Comparison of ENCODE assay signal across 1 cellular context in the genomic region with DNA sequence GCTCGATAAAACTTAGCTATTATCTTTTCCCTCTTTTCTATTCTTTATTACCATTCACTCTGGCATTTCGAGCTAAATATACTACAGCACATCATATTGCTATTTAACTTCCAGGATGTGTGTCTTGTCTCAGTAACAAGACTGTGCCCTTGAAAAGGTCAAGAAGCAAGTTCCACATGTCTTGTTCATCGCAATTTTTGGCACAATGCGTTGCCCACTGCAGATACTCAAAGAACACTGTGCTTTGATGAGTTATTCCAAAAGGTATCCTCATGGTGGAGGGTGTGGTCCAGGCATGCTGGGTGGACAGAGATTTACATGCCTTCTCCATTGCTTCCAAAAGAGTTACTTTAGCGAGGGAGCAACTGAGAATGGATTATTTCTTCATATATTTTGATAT.
TF ChIP-seq lines count a peak whose summit lies in the region.

No MANE protein-coding gene starts in this region.

TF ChIP-seq in SK-N-SH, 30 proteins besides CTCF, POLR2A, EP300 and RAD21 (continued from another document):
- TF ChIP-seq RCOR1 (IDR thresholded peaks at IDR 0.05; ENCODE audit: low read length) = no peak
- no peak for TF ChIP-seq YY1 (IDR thresholded peaks at IDR 0.05; ENCODE audit: low read depth)
- TF ChIP-seq RXRA (IDR thresholded peaks at IDR 0.05; ENCODE audit: borderline replicate concordance, low read depth) = 0 out of 2 replicates have a peak, but pooled peaks have one; percentile 19
- TF ChIP-seq SMC3 (IDR thresholded peaks at IDR 0.05; ENCODE audit: low read depth, low read length) = no peak
- TF ChIP-seq TEAD4 (IDR thresholded peaks at IDR 0.05; ENCODE audit: borderline replicate concordance, insufficient read depth) = 0 out of 2 replicates have a peak, but pooled peaks have one; percentile 19
- TF ChIP-seq, protein P1, sequence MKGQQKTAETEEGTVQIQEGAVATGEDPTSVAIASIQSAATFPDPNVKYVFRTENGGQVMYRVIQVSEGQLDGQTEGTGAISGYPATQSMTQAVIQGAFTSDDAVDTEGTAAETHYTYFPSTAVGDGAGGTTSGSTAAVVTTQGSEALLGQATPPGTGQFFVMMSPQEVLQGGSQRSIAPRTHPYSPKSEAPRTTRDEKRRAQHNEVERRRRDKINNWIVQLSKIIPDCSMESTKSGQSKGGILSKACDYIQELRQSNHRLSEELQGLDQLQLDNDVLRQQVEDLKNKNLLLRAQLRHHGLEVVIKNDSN (IDR thresholded peaks at IDR 0.05; ENCODE audit: borderline replicate concordance, low read depth) = no peak
- peak; percentile 60; the same call in 1 of the 2 replicates for TF ChIP-seq TCF12 (IDR thresholded peaks at IDR 0.05)
- no peak for TF ChIP-seq IRF3 (IDR thresholded peaks at IDR 0.05; ENCODE audit: low read depth, low read length)
- no peak for TF ChIP-seq FOXJ3 (CRISPR knock-in tag; IDR thresholded peaks at IDR 0.05)
- TF ChIP-seq MXI1 (IDR thresholded peaks at IDR 0.05; ENCODE audit: low read depth, low read length) = no peak
- TF ChIP-seq POLR2AphosphoS5 (IDR thresholded peaks at IDR 0.05; ENCODE audit: low read depth, low read length) = peak; percentile 32; the same call in 1 of the 2 replicates
- peak; percentile 38; the same call in 1 of the 2 replicates for TF ChIP-seq REST (IDR thresholded peaks at IDR 0.05; ENCODE audit: low read depth, low read length)
- no peak for TF ChIP-seq GATA2 (CRISPR knock-in tag; IDR thresholded peaks at IDR 0.05)
- peak; percentile 29; the same call in 1 of the 2 replicates for TF ChIP-seq JUND (IDR thresholded peaks at IDR 0.05)
- peak; percentile 48 for TF ChIP-seq PBX3 (IDR thresholded peaks at IDR 0.05)
- TF ChIP-seq GABPA (IDR thresholded peaks at IDR 0.05; ENCODE audit: low read depth) = no peak
- no peak for TF ChIP-seq FOXM1 (IDR thresholded peaks at IDR 0.05; ENCODE audit: low read depth)
- TF ChIP-seq USF2 (IDR thresholded peaks at IDR 0.05; ENCODE audit: borderline replicate concordance, low read depth, low read length) = no peak
- peak; percentile 66 for TF ChIP-seq NFIC (IDR thresholded peaks at IDR 0.05; ENCODE audit: borderline replicate concordance)
- TF ChIP-seq MEF2A (IDR thresholded peaks at IDR 0.05; ENCODE audit: borderline replicate concordance, low read depth) = no peak
